In the genomic region with DNA sequence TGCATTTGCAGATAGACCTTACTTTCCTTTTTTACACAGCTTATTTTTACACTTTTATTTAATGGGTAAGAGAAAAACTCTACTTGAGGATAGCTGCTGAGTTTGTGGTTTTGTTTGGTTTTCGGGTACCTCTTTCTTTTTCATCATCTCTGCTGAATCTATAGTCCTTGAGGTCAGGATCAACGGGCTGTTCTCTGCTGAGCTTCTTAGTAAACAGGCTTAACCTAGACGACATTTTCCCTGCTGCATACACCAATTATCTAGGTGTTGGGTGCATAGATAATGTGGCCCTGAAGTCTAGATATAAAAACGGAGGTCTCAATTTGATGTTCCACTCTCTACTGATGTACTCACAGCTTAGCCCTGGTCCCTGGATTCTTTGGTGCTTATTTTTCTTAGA, we compare ENCODE assay signal across 18 cellular contexts.
DNase-seq lines count a peak whose midpoint lies in the region; ATAC-seq, FAIRE-seq and TF ChIP-seq lines count a peak whose summit lies in the region.
"Had no signal": no experiment of that assay in that cellular context is flagged by ENCODE, and none has a peak within 500 bp of the region (broad histone marks: within the 10 kb centered on the region; RNA-seq: fewer than 3 reads in every experiment).

No MANE protein-coding gene starts in this region.

- no peak overlapping the region for H3K4me3 ChIP-seq in GM12865 (ENCODE audit: low read depth, low read length)
- no peak overlapping the region; the same call in 1 of the 2 replicates for H3K4me3 ChIP-seq in MM.1S (ENCODE audit: low read length)
- H3K4me3 ChIP-seq in hepatocyte: no peak overlapping the region
- no peak overlapping the region for H3K4me3 ChIP-seq in right cardiac atrium (ENCODE audit: low read length)
- H3K4me3 ChIP-seq: GM12878, GM23248 had no signal

- H3K4me1 ChIP-seq in MM.1S (ENCODE audit: low read length) (peaks cover 5% of the 10 kb centered on the region; the same call in 1 of the 2 replicates), hepatocyte (ENCODE audit: insufficient read depth) (peaks cover 6% of the 10 kb centered on the region), right cardiac atrium (ENCODE audit: control insufficient read depth, insufficient read depth, low read length) (no peaks in the 10 kb centered on the region)

- TF ChIP-seq CTCF in GM12865 (IDR thresholded peaks at IDR 0.05; ENCODE audit: insufficient read depth, low read depth, low read length, missing control alignments): no peak
- TF ChIP-seq CTCF in MM.1S (IDR thresholded peaks at IDR 0.05; ENCODE audit: low read length): no peak
- TF ChIP-seq CTCF in hepatocyte (IDR thresholded peaks at IDR 0.05; ENCODE audit: poor library complexity): no peak

- H3K4me2 ChIP-seq in MM.1S (ENCODE audit: low read depth, low read length): peak overlapping the region; percentile 20; the same call in 1 of the 2 replicates
- H3K4me2 ChIP-seq in hepatocyte: no peak overlapping the region

- H3K27me3 ChIP-seq in MM.1S (replicated peaks; ENCODE audit: insufficient read depth, low read length): no peaks in the 10 kb centered on the region
- no peaks in the 10 kb centered on the region for H3K27me3 ChIP-seq in hepatocyte
- no peaks in the 10 kb centered on the region for H3K27me3 ChIP-seq in right cardiac atrium (ENCODE audit: control insufficient read depth, insufficient read depth)

- H3K79me2 ChIP-seq in MM.1S (ENCODE audit: low read length) (no peaks in the 10 kb centered on the region), hepatocyte (no peaks in the 10 kb centered on the region)

- ATAC-seq in right cardiac atrium (no peak), GM19324 (IDR thresholded peaks at IDR 0.05; ENCODE audit: low FRiP score, unreplicated experiment) (no peak)
- ATAC-seq: GM12878 had no signal

- intact Hi-C loops in right cardiac atrium (cut with DNase I): no loop called here

- H3K9me3 ChIP-seq in MM.1S (replicated peaks; ENCODE audit: insufficient read depth, low read length): no peaks in the 10 kb centered on the region
- no peaks in the 10 kb centered on the region for H3K9me3 ChIP-seq in hepatocyte (ENCODE audit: low read depth)
- no peaks in the 10 kb centered on the region for H3K9me3 ChIP-seq in right cardiac atrium (ENCODE audit: control insufficient read depth, low read length)

- 0 out of 2 replicates have a peak overlapping the region, but pooled peaks have one; percentile 3 for H2AFZ ChIP-seq in MM.1S (ENCODE audit: low read length)
- H2AFZ ChIP-seq in hepatocyte: no peak overlapping the region
- H2AFZ ChIP-seq: GM23248 had no signal

- H3K9ac ChIP-seq in MM.1S (ENCODE audit: low read length): no peak overlapping the region
- H3K9ac ChIP-seq: GM23248 had no signal

- no peaks in the 10 kb centered on the region for H3F3A ChIP-seq in MM.1S (ENCODE audit: insufficient read depth, low read length)

- WGBS in hepatocyte (ENCODE audit: low lambda C conversion rate, missing lambda C conversion rate): 65% methylated on average over 4 of the region's 4 CpGs
- WGBS in right cardiac atrium: 72% methylated on average over 4 of the region's 4 CpGs

- FAIRE-seq in GM19239 (lab: Jason Lieb, UNC): peak; percentile 26
- FAIRE-seq: G401.6, GM12878, H1 had no signal

- H3K9me2 ChIP-seq in MM.1S (replicated peaks; ENCODE audit: insufficient read depth, low read length) (no peaks in the 10 kb centered on the region), hepatocyte (replicated peaks; ENCODE audit: insufficient read depth) (no peaks in the 10 kb centered on the region)

- H3K27ac ChIP-seq in MM.1S (ENCODE audit: low read length) (no peak overlapping the region), hepatocyte (no peak overlapping the region), right cardiac atrium (ENCODE audit: low read length) (no peak overlapping the region)
- H3K27ac ChIP-seq: GM23248 had no signal

- no peaks in the 10 kb centered on the region for H3K36me3 ChIP-seq in MM.1S (replicated peaks; ENCODE audit: insufficient read depth, low read length)
- no peaks in the 10 kb centered on the region for H3K36me3 ChIP-seq in hepatocyte (replicated peaks; ENCODE audit: insufficient read depth, low read depth)

- peak; percentile 63 for DNase-seq in GM12865 (ENCODE audit: low read depth)
- no peak for DNase-seq in GM19239 (ENCODE audit: insufficient read length, low spot score)
- peak; percentile 53 for DNase-seq in MM.1S
- no peak for DNase-seq in hepatocyte (ENCODE audit: low spot score)
- DNase-seq in right cardiac atrium: no peak
- DNase-seq: C1 segment of cervical spinal cord; Calu3; CD4-positive, alpha-beta memory T cell; COR-L47; DMS153; DND-41; GM23248; H7; HCEC 1CT had no signal

- H4K20me1 ChIP-seq in MM.1S (ENCODE audit: insufficient read depth, low read length) (no peaks in the 10 kb centered on the region), hepatocyte (ENCODE audit: insufficient read depth, poor library complexity, severe bottlenecking) (no peaks in the 10 kb centered on the region)

Comparison
In these comparisons a context has a peak if more than half of its experiments do, and no peak if none do; other contexts are left out.
1. DNase-seq: peak in GM12865 (single experiment) and MM.1S (single experiment); none in GM19239 (single experiment), hepatocyte (single experiment) and right cardiac atrium (0 of 3).